In the genomic region with DNA sequence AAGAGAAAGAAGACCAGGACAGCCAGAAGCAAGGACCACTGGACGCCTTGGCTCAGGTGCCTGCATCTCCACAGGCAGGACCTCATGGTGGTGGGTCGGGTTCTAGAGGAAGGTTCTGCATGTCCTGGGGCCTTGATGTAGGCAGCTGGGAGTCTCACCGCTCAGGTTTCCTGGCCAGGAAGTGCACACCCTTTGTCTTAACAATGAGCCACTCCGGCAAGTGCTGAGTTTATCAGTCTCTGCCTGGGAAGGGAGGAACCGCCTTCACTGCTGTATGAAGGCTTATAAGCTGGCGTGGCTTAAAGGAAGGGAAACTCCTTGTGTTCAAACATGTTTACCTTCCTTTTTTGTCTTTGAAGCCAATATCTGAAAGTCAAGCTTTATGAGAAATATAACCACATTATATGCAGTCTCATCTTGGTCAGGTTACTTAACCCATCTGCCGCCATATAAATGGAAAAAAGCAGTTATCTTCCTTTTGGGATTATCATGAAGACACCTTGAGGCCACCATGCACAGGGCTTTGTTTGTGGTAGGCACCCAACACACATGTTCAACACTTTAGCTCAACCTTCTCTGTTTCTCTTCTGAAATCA, we compare ENCODE assay signal across 1 cellular context.
TF ChIP-seq lines count a peak whose summit lies in the region.

A gene with protein sequence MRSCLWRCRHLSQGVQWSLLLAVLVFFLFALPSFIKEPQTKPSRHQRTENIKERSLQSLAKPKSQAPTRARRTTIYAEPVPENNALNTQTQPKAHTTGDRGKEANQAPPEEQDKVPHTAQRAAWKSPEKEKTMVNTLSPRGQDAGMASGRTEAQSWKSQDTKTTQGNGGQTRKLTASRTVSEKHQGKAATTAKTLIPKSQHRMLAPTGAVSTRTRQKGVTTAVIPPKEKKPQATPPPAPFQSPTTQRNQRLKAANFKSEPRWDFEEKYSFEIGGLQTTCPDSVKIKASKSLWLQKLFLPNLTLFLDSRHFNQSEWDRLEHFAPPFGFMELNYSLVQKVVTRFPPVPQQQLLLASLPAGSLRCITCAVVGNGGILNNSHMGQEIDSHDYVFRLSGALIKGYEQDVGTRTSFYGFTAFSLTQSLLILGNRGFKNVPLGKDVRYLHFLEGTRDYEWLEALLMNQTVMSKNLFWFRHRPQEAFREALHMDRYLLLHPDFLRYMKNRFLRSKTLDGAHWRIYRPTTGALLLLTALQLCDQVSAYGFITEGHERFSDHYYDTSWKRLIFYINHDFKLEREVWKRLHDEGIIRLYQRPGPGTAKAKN (minus strand): TSS at position 205 of the 596 bp plus-strand sequence. CDS start 119 bp downstream, at position 86.

TF ChIP-seq in K562, 482 proteins besides CTCF, POLR2A, EP300 and RAD21 (continued from another document and continues in another):
- TF ChIP-seq, protein P1, sequence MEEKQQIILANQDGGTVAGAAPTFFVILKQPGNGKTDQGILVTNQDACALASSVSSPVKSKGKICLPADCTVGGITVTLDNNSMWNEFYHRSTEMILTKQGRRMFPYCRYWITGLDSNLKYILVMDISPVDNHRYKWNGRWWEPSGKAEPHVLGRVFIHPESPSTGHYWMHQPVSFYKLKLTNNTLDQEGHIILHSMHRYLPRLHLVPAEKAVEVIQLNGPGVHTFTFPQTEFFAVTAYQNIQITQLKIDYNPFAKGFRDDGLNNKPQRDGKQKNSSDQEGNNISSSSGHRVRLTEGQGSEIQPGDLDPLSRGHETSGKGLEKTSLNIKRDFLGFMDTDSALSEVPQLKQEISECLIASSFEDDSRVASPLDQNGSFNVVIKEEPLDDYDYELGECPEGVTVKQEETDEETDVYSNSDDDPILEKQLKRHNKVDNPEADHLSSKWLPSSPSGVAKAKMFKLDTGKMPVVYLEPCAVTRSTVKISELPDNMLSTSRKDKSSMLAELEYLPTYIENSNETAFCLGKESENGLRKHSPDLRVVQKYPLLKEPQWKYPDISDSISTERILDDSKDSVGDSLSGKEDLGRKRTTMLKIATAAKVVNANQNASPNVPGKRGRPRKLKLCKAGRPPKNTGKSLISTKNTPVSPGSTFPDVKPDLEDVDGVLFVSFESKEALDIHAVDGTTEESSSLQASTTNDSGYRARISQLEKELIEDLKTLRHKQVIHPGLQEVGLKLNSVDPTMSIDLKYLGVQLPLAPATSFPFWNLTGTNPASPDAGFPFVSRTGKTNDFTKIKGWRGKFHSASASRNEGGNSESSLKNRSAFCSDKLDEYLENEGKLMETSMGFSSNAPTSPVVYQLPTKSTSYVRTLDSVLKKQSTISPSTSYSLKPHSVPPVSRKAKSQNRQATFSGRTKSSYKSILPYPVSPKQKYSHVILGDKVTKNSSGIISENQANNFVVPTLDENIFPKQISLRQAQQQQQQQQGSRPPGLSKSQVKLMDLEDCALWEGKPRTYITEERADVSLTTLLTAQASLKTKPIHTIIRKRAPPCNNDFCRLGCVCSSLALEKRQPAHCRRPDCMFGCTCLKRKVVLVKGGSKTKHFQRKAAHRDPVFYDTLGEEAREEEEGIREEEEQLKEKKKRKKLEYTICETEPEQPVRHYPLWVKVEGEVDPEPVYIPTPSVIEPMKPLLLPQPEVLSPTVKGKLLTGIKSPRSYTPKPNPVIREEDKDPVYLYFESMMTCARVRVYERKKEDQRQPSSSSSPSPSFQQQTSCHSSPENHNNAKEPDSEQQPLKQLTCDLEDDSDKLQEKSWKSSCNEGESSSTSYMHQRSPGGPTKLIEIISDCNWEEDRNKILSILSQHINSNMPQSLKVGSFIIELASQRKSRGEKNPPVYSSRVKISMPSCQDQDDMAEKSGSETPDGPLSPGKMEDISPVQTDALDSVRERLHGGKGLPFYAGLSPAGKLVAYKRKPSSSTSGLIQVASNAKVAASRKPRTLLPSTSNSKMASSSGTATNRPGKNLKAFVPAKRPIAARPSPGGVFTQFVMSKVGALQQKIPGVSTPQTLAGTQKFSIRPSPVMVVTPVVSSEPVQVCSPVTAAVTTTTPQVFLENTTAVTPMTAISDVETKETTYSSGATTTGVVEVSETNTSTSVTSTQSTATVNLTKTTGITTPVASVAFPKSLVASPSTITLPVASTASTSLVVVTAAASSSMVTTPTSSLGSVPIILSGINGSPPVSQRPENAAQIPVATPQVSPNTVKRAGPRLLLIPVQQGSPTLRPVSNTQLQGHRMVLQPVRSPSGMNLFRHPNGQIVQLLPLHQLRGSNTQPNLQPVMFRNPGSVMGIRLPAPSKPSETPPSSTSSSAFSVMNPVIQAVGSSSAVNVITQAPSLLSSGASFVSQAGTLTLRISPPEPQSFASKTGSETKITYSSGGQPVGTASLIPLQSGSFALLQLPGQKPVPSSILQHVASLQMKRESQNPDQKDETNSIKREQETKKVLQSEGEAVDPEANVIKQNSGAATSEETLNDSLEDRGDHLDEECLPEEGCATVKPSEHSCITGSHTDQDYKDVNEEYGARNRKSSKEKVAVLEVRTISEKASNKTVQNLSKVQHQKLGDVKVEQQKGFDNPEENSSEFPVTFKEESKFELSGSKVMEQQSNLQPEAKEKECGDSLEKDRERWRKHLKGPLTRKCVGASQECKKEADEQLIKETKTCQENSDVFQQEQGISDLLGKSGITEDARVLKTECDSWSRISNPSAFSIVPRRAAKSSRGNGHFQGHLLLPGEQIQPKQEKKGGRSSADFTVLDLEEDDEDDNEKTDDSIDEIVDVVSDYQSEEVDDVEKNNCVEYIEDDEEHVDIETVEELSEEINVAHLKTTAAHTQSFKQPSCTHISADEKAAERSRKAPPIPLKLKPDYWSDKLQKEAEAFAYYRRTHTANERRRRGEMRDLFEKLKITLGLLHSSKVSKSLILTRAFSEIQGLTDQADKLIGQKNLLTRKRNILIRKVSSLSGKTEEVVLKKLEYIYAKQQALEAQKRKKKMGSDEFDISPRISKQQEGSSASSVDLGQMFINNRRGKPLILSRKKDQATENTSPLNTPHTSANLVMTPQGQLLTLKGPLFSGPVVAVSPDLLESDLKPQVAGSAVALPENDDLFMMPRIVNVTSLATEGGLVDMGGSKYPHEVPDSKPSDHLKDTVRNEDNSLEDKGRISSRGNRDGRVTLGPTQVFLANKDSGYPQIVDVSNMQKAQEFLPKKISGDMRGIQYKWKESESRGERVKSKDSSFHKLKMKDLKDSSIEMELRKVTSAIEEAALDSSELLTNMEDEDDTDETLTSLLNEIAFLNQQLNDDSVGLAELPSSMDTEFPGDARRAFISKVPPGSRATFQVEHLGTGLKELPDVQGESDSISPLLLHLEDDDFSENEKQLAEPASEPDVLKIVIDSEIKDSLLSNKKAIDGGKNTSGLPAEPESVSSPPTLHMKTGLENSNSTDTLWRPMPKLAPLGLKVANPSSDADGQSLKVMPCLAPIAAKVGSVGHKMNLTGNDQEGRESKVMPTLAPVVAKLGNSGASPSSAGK (IDR thresholded peaks at IDR 0.05) = peak; percentile 81
- TF ChIP-seq ATF1 (CRISPR knock-in tag; IDR thresholded peaks at IDR 0.05) = no peak
- TF ChIP-seq ATF1 (tag; IDR thresholded peaks at IDR 0.05) = no peak
- TF ChIP-seq, protein P2, sequence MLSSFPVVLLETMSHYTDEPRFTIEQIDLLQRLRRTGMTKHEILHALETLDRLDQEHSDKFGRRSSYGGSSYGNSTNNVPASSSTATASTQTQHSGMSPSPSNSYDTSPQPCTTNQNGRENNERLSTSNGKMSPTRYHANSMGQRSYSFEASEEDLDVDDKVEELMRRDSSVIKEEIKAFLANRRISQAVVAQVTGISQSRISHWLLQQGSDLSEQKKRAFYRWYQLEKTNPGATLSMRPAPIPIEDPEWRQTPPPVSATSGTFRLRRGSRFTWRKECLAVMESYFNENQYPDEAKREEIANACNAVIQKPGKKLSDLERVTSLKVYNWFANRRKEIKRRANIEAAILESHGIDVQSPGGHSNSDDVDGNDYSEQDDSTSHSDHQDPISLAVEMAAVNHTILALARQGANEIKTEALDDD (IDR thresholded peaks at IDR 0.05) = 0 out of 2 replicates have a peak, but pooled peaks have one; percentile 42
- TF ChIP-seq FOXP1 (CRISPR knock-in tag; IDR thresholded peaks at IDR 0.05) = no peak
- peak; percentile 65; the same call in 1 of the 2 replicates for TF ChIP-seq TCF3 (CRISPR knock-in tag; IDR thresholded peaks at IDR 0.05)
- TF ChIP-seq KLF10 (CRISPR knock-in tag; IDR thresholded peaks at IDR 0.05) = no peak
- TF ChIP-seq MTA1 (IDR thresholded peaks at IDR 0.05; ENCODE audit: borderline replicate concordance) = no peak
- TF ChIP-seq, protein P3, sequence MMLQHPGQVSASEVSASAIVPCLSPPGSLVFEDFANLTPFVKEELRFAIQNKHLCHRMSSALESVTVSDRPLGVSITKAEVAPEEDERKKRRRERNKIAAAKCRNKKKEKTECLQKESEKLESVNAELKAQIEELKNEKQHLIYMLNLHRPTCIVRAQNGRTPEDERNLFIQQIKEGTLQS (IDR thresholded peaks at IDR 0.05) = no peak
- TF ChIP-seq, protein P3 (CRISPR knock-in tag; conservative IDR thresholded peaks at IDR 0.05) = peak; percentile 44; the same call in 1 of the 2 replicates
- no peak for TF ChIP-seq ZNF140 (CRISPR knock-in tag; IDR thresholded peaks at IDR 0.05)
- TF ChIP-seq ZNF253 (CRISPR knock-in tag; conservative IDR thresholded peaks at IDR 0.05) = no peak
- TF ChIP-seq ERF (CRISPR knock-in tag; IDR thresholded peaks at IDR 0.05) = peak; percentile 33; the same call in 1 of the 2 replicates
- TF ChIP-seq ID3 (CRISPR knock-in tag; IDR thresholded peaks at IDR 0.05) = no peak
- 0 out of 2 replicates have a peak, but pooled peaks have one; percentile 58 for TF ChIP-seq ID3 (tag; IDR thresholded peaks at IDR 0.05)
- TF ChIP-seq SIN3A (IDR thresholded peaks at IDR 0.05; ENCODE audit: borderline replicate concordance in 2 of 2, control insufficient read depth in 1 of 2, low read depth in 2 of 2, low read length in 2 of 2) = peak in 1 of 2 experiments; percentile 46; a peak in 2 of 4 replicates
- no peak for TF ChIP-seq ZNF695 (CRISPR knock-in tag; IDR thresholded peaks at IDR 0.05)
- TF ChIP-seq FOXJ3 (CRISPR knock-in tag; IDR thresholded peaks at IDR 0.05) = no peak
- TF ChIP-seq, protein P4, sequence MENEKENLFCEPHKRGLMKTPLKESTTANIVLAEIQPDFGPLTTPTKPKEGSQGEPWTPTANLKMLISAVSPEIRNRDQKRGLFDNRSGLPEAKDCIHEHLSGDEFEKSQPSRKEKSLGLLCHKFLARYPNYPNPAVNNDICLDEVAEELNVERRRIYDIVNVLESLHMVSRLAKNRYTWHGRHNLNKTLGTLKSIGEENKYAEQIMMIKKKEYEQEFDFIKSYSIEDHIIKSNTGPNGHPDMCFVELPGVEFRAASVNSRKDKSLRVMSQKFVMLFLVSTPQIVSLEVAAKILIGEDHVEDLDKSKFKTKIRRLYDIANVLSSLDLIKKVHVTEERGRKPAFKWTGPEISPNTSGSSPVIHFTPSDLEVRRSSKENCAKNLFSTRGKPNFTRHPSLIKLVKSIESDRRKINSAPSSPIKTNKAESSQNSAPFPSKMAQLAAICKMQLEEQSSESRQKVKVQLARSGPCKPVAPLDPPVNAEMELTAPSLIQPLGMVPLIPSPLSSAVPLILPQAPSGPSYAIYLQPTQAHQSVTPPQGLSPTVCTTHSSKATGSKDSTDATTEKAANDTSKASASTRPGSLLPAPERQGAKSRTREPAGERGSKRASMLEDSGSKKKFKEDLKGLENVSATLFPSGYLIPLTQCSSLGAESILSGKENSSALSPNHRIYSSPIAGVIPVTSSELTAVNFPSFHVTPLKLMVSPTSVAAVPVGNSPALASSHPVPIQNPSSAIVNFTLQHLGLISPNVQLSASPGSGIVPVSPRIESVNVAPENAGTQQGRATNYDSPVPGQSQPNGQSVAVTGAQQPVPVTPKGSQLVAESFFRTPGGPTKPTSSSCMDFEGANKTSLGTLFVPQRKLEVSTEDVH (IDR thresholded peaks at IDR 0.05; ENCODE audit: low read depth, partially characterized antibody) = peak; percentile 55
- TF ChIP-seq FOXK2 (conservative IDR thresholded peaks at IDR 0.05 in 1 of 2, IDR thresholded peaks at IDR 0.05 in 1 of 2; ENCODE audit: low read depth in 2 of 2) = peak; percentile 87 to 93
- no peak for TF ChIP-seq ILK (tag; IDR thresholded peaks at IDR 0.05; ENCODE audit: borderline replicate concordance, low read depth)
- TF ChIP-seq MTA2 (IDR thresholded peaks at IDR 0.05; ENCODE audit: low read depth) = 0 out of 2 replicates have a peak, but pooled peaks have one; percentile 20
- no peak for TF ChIP-seq ESRRA (IDR thresholded peaks at IDR 0.05; ENCODE audit: borderline replicate concordance, low read depth)
- no peak for TF ChIP-seq NR1H2 (CRISPR knock-in tag; IDR thresholded peaks at IDR 0.05)
- no peak for TF ChIP-seq TCF7 (IDR thresholded peaks at IDR 0.05; ENCODE audit: borderline replicate concordance)
- no peak for TF ChIP-seq NELFE (IDR thresholded peaks at IDR 0.05; ENCODE audit: insufficient read depth, insufficient read length)
- no peak for TF ChIP-seq HNRNPLL (IDR thresholded peaks at IDR 0.05; ENCODE audit: low read depth, low read length, poor library complexity, severe bottlenecking)
- TF ChIP-seq ARID1B (IDR thresholded peaks at IDR 0.05) = peak; percentile 69; the same call in 1 of the 2 replicates
- no peak for TF ChIP-seq MITF (IDR thresholded peaks at IDR 0.05)
- TF ChIP-seq ZNF3 (CRISPR knock-in tag; IDR thresholded peaks at IDR 0.05) = no peak
- TF ChIP-seq, protein P5, sequence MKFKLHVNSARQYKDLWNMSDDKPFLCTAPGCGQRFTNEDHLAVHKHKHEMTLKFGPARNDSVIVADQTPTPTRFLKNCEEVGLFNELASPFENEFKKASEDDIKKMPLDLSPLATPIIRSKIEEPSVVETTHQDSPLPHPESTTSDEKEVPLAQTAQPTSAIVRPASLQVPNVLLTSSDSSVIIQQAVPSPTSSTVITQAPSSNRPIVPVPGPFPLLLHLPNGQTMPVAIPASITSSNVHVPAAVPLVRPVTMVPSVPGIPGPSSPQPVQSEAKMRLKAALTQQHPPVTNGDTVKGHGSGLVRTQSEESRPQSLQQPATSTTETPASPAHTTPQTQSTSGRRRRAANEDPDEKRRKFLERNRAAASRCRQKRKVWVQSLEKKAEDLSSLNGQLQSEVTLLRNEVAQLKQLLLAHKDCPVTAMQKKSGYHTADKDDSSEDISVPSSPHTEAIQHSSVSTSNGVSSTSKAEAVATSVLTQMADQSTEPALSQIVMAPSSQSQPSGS (CRISPR knock-in tag; IDR thresholded peaks at IDR 0.05) = no peak
